In the genomic region with DNA sequence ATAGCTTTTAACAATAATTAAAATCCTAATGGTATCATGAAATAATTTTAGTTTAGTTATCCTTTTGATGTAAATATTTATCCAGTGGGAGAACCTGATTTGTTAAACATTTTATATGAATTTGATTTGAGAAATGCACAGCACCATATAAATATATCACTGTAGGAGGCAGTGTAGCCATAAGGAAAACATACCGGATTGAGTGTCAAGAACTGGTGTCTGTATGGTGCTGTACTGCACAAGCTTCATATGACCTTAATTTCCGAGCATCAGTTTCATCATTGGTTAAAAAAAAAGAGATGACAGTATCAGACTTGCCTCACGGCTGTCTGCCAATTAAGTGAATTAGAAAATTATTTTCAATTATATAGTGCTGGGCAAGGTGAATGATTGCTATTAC, we compare ENCODE assay signal across 1 cellular context.
TF ChIP-seq lines count a peak whose summit lies in the region.

No MANE protein-coding gene starts in this region.

TF ChIP-seq in SK-N-SH treated with all-trans-retinoic acid at 6 μM for 48 hours, 23 proteins besides CTCF, POLR2A, EP300 and RAD21 (continued from another document):
- TF ChIP-seq, protein P1, sequence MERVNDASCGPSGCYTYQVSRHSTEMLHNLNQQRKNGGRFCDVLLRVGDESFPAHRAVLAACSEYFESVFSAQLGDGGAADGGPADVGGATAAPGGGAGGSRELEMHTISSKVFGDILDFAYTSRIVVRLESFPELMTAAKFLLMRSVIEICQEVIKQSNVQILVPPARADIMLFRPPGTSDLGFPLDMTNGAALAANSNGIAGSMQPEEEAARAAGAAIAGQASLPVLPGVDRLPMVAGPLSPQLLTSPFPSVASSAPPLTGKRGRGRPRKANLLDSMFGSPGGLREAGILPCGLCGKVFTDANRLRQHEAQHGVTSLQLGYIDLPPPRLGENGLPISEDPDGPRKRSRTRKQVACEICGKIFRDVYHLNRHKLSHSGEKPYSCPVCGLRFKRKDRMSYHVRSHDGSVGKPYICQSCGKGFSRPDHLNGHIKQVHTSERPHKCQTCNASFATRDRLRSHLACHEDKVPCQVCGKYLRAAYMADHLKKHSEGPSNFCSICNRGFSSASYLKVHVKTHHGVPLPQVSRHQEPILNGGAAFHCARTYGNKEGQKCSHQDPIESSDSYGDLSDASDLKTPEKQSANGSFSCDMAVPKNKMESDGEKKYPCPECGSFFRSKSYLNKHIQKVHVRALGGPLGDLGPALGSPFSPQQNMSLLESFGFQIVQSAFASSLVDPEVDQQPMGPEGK (CRISPR knock-in tag; IDR thresholded peaks at IDR 0.05; ENCODE audit: borderline replicate concordance) = no peak
- TF ChIP-seq CSDC2 (CRISPR knock-in tag; IDR thresholded peaks at IDR 0.05) = no peak
- no peak for TF ChIP-seq ZC3H10 (CRISPR knock-in tag; IDR thresholded peaks at IDR 0.05)
- no peak for TF ChIP-seq ESRRG (CRISPR knock-in tag; IDR thresholded peaks at IDR 0.05)
- TF ChIP-seq, protein P2, sequence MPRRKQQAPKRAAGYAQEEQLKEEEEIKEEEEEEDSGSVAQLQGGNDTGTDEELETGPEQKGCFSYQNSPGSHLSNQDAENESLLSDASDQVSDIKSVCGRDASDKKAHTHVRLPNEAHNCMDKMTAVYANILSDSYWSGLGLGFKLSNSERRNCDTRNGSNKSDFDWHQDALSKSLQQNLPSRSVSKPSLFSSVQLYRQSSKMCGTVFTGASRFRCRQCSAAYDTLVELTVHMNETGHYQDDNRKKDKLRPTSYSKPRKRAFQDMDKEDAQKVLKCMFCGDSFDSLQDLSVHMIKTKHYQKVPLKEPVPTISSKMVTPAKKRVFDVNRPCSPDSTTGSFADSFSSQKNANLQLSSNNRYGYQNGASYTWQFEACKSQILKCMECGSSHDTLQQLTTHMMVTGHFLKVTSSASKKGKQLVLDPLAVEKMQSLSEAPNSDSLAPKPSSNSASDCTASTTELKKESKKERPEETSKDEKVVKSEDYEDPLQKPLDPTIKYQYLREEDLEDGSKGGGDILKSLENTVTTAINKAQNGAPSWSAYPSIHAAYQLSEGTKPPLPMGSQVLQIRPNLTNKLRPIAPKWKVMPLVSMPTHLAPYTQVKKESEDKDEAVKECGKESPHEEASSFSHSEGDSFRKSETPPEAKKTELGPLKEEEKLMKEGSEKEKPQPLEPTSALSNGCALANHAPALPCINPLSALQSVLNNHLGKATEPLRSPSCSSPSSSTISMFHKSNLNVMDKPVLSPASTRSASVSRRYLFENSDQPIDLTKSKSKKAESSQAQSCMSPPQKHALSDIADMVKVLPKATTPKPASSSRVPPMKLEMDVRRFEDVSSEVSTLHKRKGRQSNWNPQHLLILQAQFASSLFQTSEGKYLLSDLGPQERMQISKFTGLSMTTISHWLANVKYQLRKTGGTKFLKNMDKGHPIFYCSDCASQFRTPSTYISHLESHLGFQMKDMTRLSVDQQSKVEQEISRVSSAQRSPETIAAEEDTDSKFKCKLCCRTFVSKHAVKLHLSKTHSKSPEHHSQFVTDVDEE (CRISPR knock-in tag; IDR thresholded peaks at IDR 0.05) = no peak
- TF ChIP-seq TCF4 (CRISPR knock-in tag; IDR thresholded peaks at IDR 0.05; ENCODE audit: borderline replicate concordance) = no peak
- no peak for TF ChIP-seq SNAI2 (CRISPR knock-in tag; IDR thresholded peaks at IDR 0.05)
- TF ChIP-seq ISL1 (CRISPR knock-in tag; IDR thresholded peaks at IDR 0.05) = no peak
- TF ChIP-seq, protein P3, sequence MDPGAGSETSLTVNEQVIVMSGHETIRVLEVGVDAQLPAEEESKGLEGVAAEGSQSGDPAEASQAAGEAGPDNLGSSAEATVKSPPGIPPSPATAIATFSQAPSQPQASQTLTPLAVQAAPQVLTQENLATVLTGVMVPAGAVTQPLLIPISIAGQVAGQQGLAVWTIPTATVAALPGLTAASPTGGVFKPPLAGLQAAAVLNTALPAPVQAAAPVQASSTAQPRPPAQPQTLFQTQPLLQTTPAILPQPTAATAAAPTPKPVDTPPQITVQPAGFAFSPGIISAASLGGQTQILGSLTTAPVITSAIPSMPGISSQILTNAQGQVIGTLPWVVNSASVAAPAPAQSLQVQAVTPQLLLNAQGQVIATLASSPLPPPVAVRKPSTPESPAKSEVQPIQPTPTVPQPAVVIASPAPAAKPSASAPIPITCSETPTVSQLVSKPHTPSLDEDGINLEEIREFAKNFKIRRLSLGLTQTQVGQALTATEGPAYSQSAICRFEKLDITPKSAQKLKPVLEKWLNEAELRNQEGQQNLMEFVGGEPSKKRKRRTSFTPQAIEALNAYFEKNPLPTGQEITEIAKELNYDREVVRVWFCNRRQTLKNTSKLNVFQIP (CRISPR knock-in tag; IDR thresholded peaks at IDR 0.05; ENCODE audit: borderline replicate concordance, low read depth) = no peak
- TF ChIP-seq ARNTL (CRISPR knock-in tag; IDR thresholded peaks at IDR 0.05; ENCODE audit: borderline replicate concordance, low read depth) = no peak
